9 cellular contexts compared by ENCODE assay signal in the genomic region with DNA sequence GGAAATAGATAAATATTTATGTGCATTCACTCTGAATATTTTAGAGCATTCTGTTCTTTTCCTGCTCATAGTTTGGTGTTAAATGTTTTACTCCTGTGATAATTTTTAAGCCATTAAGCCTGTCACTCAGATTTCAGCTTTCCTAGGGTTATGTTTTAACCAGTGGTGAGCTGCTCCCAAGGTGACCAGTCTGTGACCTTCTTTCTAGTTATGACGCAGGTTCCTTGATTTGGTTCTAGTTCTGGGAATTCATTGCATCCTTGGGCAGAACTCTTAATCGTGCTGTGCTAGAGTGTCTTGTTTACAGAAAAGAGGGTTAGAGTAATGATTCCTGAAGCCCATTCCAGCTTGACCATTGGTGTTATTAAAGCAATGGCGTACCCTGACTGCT. TPM values are rescaled to one million over a fixed set of nuclear protein-coding genes. Genes with fewer than 3 reads are reported as not detected.
DNase-seq lines count a peak whose midpoint lies in the region; ATAC-seq, FAIRE-seq and TF ChIP-seq lines count a peak whose summit lies in the region.
"Had no signal": no experiment of that assay in that cellular context is flagged by ENCODE, and none has a peak within 500 bp of the region (broad histone marks: within the 10 kb centered on the region; RNA-seq: fewer than 3 reads in every experiment).

No MANE protein-coding gene starts in this region.

- no peak overlapping the region for H3K9ac ChIP-seq in GM12878 (ENCODE audit: control insufficient read depth, insufficient read depth, low read length)

- DNase-seq in activated CD4-positive, alpha-beta T cell treated with anti-CD3 and anti-CD28 coated beads for 36 hours, result no peak
- DNase-seq in activated CD4-positive, alpha-beta T cell treated with anti-CD3 and anti-CD28 coated beads for 4 hours, result no peak
- no peak for DNase-seq in GM12878 (ENCODE audit: low read depth, low spot score)
- peak; percentile 82 for DNase-seq in kidney tubule cell (ENCODE audit: low spot score)
- no peak for DNase-seq in NCI-H2081 treated with DMSO at 0.1 percent for 48 hours (lab: John Stamatoyannopoulos, UW)
- no peak for DNase-seq in NCI-H2171 (lab: John Stamatoyannopoulos, UW)
- no peak for DNase-seq in GM10248 (ENCODE audit: extremely low spot score)

- H3K4me3 Mint-ChIP-seq in activated CD4-positive, alpha-beta T cell treated with anti-CD3 and anti-CD28 coated beads for 36 hours, result peak overlapping the region; percentile 82

- H3K4me1 Mint-ChIP-seq in activated CD4-positive, alpha-beta T cell treated with anti-CD3 and anti-CD28 coated beads for 36 hours, result peaks cover 29% of the 10 kb centered on the region

- peaks cover 0 to 3% of the 10 kb centered on the region in 2 experiments; a peak in 2 of 4 replicates for H3K27me3 ChIP-seq in GM12878 (replicated peaks in 1 of 2; ENCODE audit: control insufficient read depth in 2 of 2, insufficient read depth in 2 of 2, low read length in 1 of 2)

- H2AFZ ChIP-seq in GM12878 (ENCODE audit: control insufficient read depth, low read depth, low read length), result no peak overlapping the region

- SMC1A ChIA-PET in GM12878 (lab: Charles Lee; ENCODE audit: uncharacterized antibody, unreplicated experiment), result interaction anchor here (0.7 to 2.4 kb wide), 4 partner anchors 13 to 46 kb away, joined by 3 to 6 read pairs (median 4); no protein-coding TSS in a partner anchor

- H3K9me3 Mint-ChIP-seq in activated CD4-positive, alpha-beta T cell treated with anti-CD3 and anti-CD28 coated beads for 36 hours (ENCODE audit: low read depth), result no peaks in the 10 kb centered on the region

- H3K4me1 ChIP-seq in GM12878 (ENCODE audit: control insufficient read depth, insufficient read depth, low read length), result peaks cover 6% of the 10 kb centered on the region; the same call in 1 of the 2 replicates

- 81% methylated on average over 3 of the region's 3 CpGs for WGBS in GM12878 (ENCODE audit: insufficient coverage, insufficient replicate concordance, low lambda C conversion rate, missing lambda C conversion rate)

- no peaks in the 10 kb centered on the region for H3K27me3 Mint-ChIP-seq in activated CD4-positive, alpha-beta T cell treated with anti-CD3 and anti-CD28 coated beads for 36 hours

- H3K36me3 Mint-ChIP-seq in activated CD4-positive, alpha-beta T cell treated with anti-CD3 and anti-CD28 coated beads for 36 hours (ENCODE audit: low read depth), result no peaks in the 10 kb centered on the region

- RAD21 ChIA-PET in GM12878 (lab: Charles Lee; ENCODE audit: unreplicated experiment), result no interaction called here

- H3K27ac ChIP-seq in GM12878 (ENCODE audit: control insufficient read depth, insufficient read depth) (no peak overlapping the region), temporal lobe (ENCODE audit: low read depth, low read length) (peak overlapping the region; percentile 19)

- no peak for FAIRE-seq in GM12878 (lab: Jason Lieb, UNC)

- no peak for TF ChIP-seq CTCF in GM12878 (IDR thresholded peaks at IDR 0.05 in 2 of 3, conservative IDR thresholded peaks at IDR 0.05 in 1 of 3; ENCODE audit: control insufficient read depth in 2 of 3, extremely low read depth in 1 of 3, insufficient read depth in 1 of 3, low read depth in 3 of 3, low read length in 3 of 3)
- no peak for TF ChIP-seq CTCF in GM10248 (IDR thresholded peaks at IDR 0.05; ENCODE audit: control extremely low read depth, extremely low read depth, low read depth, missing control alignments)

- no peak overlapping the region for H3K27ac Mint-ChIP-seq in activated CD4-positive, alpha-beta T cell treated with anti-CD3 and anti-CD28 coated beads for 36 hours

- no peak overlapping the region for H3K4me3 ChIP-seq in GM12878

- no peaks in the 10 kb centered on the region for H3K9me3 ChIP-seq in GM12878 (replicated peaks; ENCODE audit: control insufficient read depth, insufficient read depth, low read length)

- in situ Hi-C loops in GM12878 (cut with MboI), result no loop called here

- TF ChIP-seq POLR2A in GM12878 (IDR thresholded peaks at IDR 0.05; ENCODE audit: low read depth, low read length), result no peak

- no peak for ATAC-seq in activated CD4-positive, alpha-beta T cell treated with anti-CD3 and anti-CD28 coated beads for 36 hours
- no peak for ATAC-seq in GM12878
- ATAC-seq: esophagus mucosa had no signal

- H3K79me2 ChIP-seq in GM12878 (ENCODE audit: control insufficient read depth, insufficient read depth, low read length), result no peaks in the 10 kb centered on the region

- H3K36me3 ChIP-seq in GM12878 (ENCODE audit: control insufficient read depth in 2 of 2, insufficient read depth in 2 of 2, low read length in 1 of 2), result no peaks in the 10 kb centered on the region

- peak overlapping the region; percentile 47; the same call in 1 of the 2 replicates for H3K4me2 ChIP-seq in GM12878 (ENCODE audit: control insufficient read depth, insufficient read depth)

- POLR2A ChIA-PET in activated CD4-positive, alpha-beta T cell treated with anti-CD3 and anti-CD28 coated beads for 36 hours (lab: Charles Lee), result interaction anchor here (0.6 kb wide), 1 partner anchor 472 kb away, joined by 3 read pairs; no protein-coding TSS in a partner anchor
- POLR2A ChIA-PET in GM12878 (lab: Charles Lee), result no interaction called here
- POLR2A ChIA-PET in GM10248 (lab: Yijun Ruan, JAX), result no interaction called here

- TF ChIP-seq EP300 in GM12878 (IDR thresholded peaks at IDR 0.05; ENCODE audit: borderline replicate concordance in 1 of 2, control insufficient read depth in 1 of 2, low read depth in 2 of 2, low read length in 2 of 2), result no peak

- no peak for TF ChIP-seq RAD21 in GM12878 (IDR thresholded peaks at IDR 0.05; ENCODE audit: insufficient read depth, low read depth, low read length)

- no TSS peak for BruUV-seq in GM12878 (replicated peaks; lab: Mats Ljungman, UMichigan)

- CTCF ChIA-PET in activated CD4-positive, alpha-beta T cell treated with anti-CD3 and anti-CD28 coated beads for 36 hours (lab: Charles Lee), result interaction anchor here (0.8 to 1.5 kb wide), 4 partner anchors 13 to 62 kb away, joined by 3 to 7 read pairs (median 4); no protein-coding TSS in a partner anchor
- CTCF ChIA-PET in GM12878 (lab: Yijun Ruan, JAX) (interaction anchor here (1.0 kb wide), 1 partner anchor 21 kb away, joined by 4 read pairs; no protein-coding TSS in a partner anchor), GM10248 (lab: Yijun Ruan, JAX) (interaction anchor here (0.9 kb wide), 1 partner anchor 62 kb away, joined by 3 read pairs; no protein-coding TSS in a partner anchor)

- intact Hi-C loops in activated CD4-positive, alpha-beta T cell treated with anti-CD3 and anti-CD28 coated beads for 36 hours (cut with DNase I, micrococcal nuclease), result loop anchor here (5.0 to 10.0 kb wide), 7 partner anchors 63 to 1437 kb away; partner anchors contain the start of genes CLEC2B (in 1 of the 2), CLEC2D (in 1 of the 2) and SMIM10L1 (in 1 of the 2)
- intact Hi-C loops in GM12878 (cut with micrococcal nuclease; ENCODE audit: unreplicated experiment), result no loop called here

- no peaks in the 10 kb centered on the region for H4K20me1 ChIP-seq in GM12878 (ENCODE audit: control insufficient read depth, insufficient read depth)

RNA-seq across cellular contexts. Expression of gene GABARAPL1, which starts 2.2 kb away (rescaled TPM):
- total RNA-seq in activated CD4-positive, alpha-beta T cell treated with anti-CD3 and anti-CD28 coated beads for 36 hours, result 1 to 10 TPM; 2.3 to 2.9 TPM
- 4.4 and 6.0 TPM in 2 replicates for total RNA-seq in GM12878 (2013; cell fraction: nucleolus; rRNA removed)
- total RNA-seq in GM12878 (2014; rRNA removed) (2.1 and 3.2 TPM in 2 replicates), GM12878 (2014; rRNA removed; fragmentation: Illumina TruSeq; extraction: Trizol) (2.0 and 2.4 TPM in 2 replicates), GM12878 (2021) (2.7 and 3.6 TPM in 2 replicates), temporal lobe (47.5 TPM)
- polyA plus RNA-seq in GM12878 (2011; ENCODE audit: low read depth), result 7.2 TPM
- polyA plus RNA-seq in GM12878 (2011; rRNA removed) (0.71 and 0.99 TPM in 2 replicates), GM12878 (2014; fragmentation: Illumina TruSeq; extraction: Trizol) (3.1 and 11.1 TPM in 2 replicates), GM12878 (2014; fragmentation: Nextera tagmentation; extraction: Ambion mirVana) (under 1 TPM; 0.55 to 0.71 TPM), GM12878 (2014; rRNA removed) (3.7 and 4.8 TPM in 2 replicates), GM12878 (2016; fragmentation: Nextera tagmentation; extraction: Ambion mirVana) (under 1 TPM; 0.42 to 0.75 TPM)
- 0.28 and 0.69 TPM in 2 replicates for polyA plus RNA-seq in GM12878 (2011; cell fraction: cytosol; rRNA removed)
- 0.86 and 0.99 TPM in 2 replicates for polyA plus RNA-seq in GM12878 (2011; cell fraction: nucleus; rRNA removed)
- 7.8 and 9.0 TPM in 2 replicates for polyA plus RNA-seq in GM12878 (2012)
- 0.29 and 0.67 TPM in 2 replicates for polyA minus RNA-seq in GM12878 (2011; rRNA and poly(A)+ RNA removed)
- polyA minus RNA-seq in GM12878 (2011; cell fraction: cytosol; rRNA and poly(A)+ RNA removed), result 3.2 and 4.9 TPM in 2 replicates
- 0.57 and 0.85 TPM in 2 replicates for polyA minus RNA-seq in GM12878 (2011; cell fraction: nucleus; rRNA and poly(A)+ RNA removed)

RNA-seq across cellular contexts. Expression of gene TMEM52B, which starts 36.0 kb away (rescaled TPM):
- not detected for total RNA-seq in activated CD4-positive, alpha-beta T cell treated with anti-CD3 and anti-CD28 coated beads for 36 hours
- not detected in 2 replicates for total RNA-seq in GM12878 (2013; cell fraction: nucleolus; rRNA removed)
- total RNA-seq in GM12878 (2014; rRNA removed) (not detected in 2 replicates), GM12878 (2014; rRNA removed; fragmentation: Illumina TruSeq; extraction: Trizol) (not detected in 2 replicates), GM12878 (2021) (not detected in 2 replicates), temporal lobe (0.25 TPM)
- not detected for polyA plus RNA-seq in GM12878 (2011; ENCODE audit: low read depth)
- polyA plus RNA-seq in GM12878 (2011; rRNA removed) (not detected in 2 replicates), GM12878 (2014; fragmentation: Illumina TruSeq; extraction: Trizol) (not detected in 2 replicates), GM12878 (2014; fragmentation: Nextera tagmentation; extraction: Ambion mirVana) (not detected), GM12878 (2014; rRNA removed) (0.05 TPM in 1 of 2 replicates, not detected in the other), GM12878 (2016; fragmentation: Nextera tagmentation; extraction: Ambion mirVana) (not detected)
- polyA plus RNA-seq in GM12878 (2011; cell fraction: cytosol; rRNA removed), result not detected in 2 replicates
- polyA plus RNA-seq in GM12878 (2011; cell fraction: nucleus; rRNA removed), result not detected in 2 replicates
- 0.08 and 0.38 TPM in 2 replicates for polyA plus RNA-seq in GM12878 (2012)
- polyA minus RNA-seq in GM12878 (2011; rRNA and poly(A)+ RNA removed), result not detected in 2 replicates
- polyA minus RNA-seq in GM12878 (2011; cell fraction: cytosol; rRNA and poly(A)+ RNA removed), result not detected in 2 replicates
- not detected in 2 replicates for polyA minus RNA-seq in GM12878 (2011; cell fraction: nucleus; rRNA and poly(A)+ RNA removed)
- total RNA-seq: esophagus mucosa had no signal

RNA-seq across cellular contexts. Expression of gene OLR1, which starts 42.9 kb away (rescaled TPM):
- total RNA-seq in activated CD4-positive, alpha-beta T cell treated with anti-CD3 and anti-CD28 coated beads for 36 hours, result not detected
- not detected in 2 replicates for total RNA-seq in GM12878 (2013; cell fraction: nucleolus; rRNA removed)
- total RNA-seq in GM12878 (2014; rRNA removed) (not detected in 2 replicates), GM12878 (2014; rRNA removed; fragmentation: Illumina TruSeq; extraction: Trizol) (not detected in 2 replicates), GM12878 (2021) (0.08 TPM in 1 of 2 replicates, not detected in the other), temporal lobe (2.7 TPM)
- polyA plus RNA-seq in GM12878 (2011; ENCODE audit: low read depth), result not detected
- polyA plus RNA-seq in GM12878 (2011; rRNA removed) (not detected in 2 replicates), GM12878 (2014; fragmentation: Illumina TruSeq; extraction: Trizol) (not detected in 2 replicates), GM12878 (2014; fragmentation: Nextera tagmentation; extraction: Ambion mirVana) (not detected), GM12878 (2014; rRNA removed) (not detected in 2 replicates), GM12878 (2016; fragmentation: Nextera tagmentation; extraction: Ambion mirVana) (not detected)
- not detected in 2 replicates for polyA plus RNA-seq in GM12878 (2011; cell fraction: cytosol; rRNA removed)
- polyA plus RNA-seq in GM12878 (2011; cell fraction: nucleus; rRNA removed), result not detected in 2 replicates
- polyA plus RNA-seq in GM12878 (2012), result 0.17 TPM in 1 of 2 replicates, not detected in the other
- polyA minus RNA-seq in GM12878 (2011; rRNA and poly(A)+ RNA removed), result not detected in 2 replicates
- 1.1 and 1.3 TPM in 2 replicates for polyA minus RNA-seq in GM12878 (2011; cell fraction: cytosol; rRNA and poly(A)+ RNA removed)
- polyA minus RNA-seq in GM12878 (2011; cell fraction: nucleus; rRNA and poly(A)+ RNA removed), result 0.12 and 0.29 TPM in 2 replicates
